Comparison of ENCODE assay signal across 9 cellular contexts in the genomic region with DNA sequence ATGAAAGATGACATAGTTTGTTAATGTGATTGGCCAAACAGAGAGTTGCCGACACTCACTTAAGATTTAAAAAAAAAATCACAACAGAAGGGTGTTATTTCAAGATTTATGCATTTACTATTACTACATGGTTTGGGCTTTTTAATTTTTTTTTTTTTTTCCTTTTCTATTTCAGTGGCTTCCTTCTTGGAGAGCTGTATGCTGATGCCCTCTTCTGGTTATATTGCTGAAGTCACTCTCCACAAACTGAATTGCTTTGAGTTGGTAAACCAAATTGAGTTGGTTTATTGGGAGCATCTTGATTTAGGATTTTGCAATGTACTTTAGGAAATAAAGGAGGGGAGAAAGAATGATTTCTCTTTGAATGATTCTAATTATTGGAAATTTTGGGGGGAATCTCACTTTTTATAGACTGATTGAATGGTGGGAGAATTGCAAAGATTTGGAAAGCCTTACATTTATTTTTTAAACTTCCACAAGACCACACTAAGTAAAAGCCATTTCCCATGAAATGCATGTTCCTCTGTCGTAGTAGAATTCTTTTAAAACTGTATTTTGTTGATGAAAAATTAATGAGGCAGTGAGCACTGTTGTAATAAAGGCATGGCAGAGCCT.
A peak's percentile ranks its signal among the peaks of the same experiment; 100 is the strongest.
DNase-seq lines count a peak whose midpoint lies in the region; ATAC-seq and TF ChIP-seq lines count a peak whose summit lies in the region.
"Had no signal": no experiment of that assay in that cellular context is flagged by ENCODE, and none has a peak within 500 bp of the region (broad histone marks: within the 10 kb centered on the region; RNA-seq: fewer than 3 reads in every experiment).

No MANE protein-coding gene starts in this region.

- no peaks in the 10 kb centered on the region for H3K79me2 ChIP-seq in Loucy (ENCODE audit: insufficient read depth, low read length)

- DNase-seq in ELR (ENCODE audit: low read depth) (peak; percentile 48), choroid plexus epithelial cell (ENCODE audit: low read depth) (peak; percentile 77), nephron progenitor cell (no peak), posterior vena cava (ENCODE audit: low spot score) (no peak)
- DNase-seq in activated naive CD4-positive, alpha-beta T cell treated with anti-CD3 and anti-CD28 coated beads for 36 hours, result no peak

- no peak overlapping the region for H3K27ac Mint-ChIP-seq in nephron progenitor cell
- H3K27ac Mint-ChIP-seq in activated naive CD4-positive, alpha-beta T cell treated with anti-CD3 and anti-CD28 coated beads for 36 hours, result no peak overlapping the region
- H3K27ac Mint-ChIP-seq: T-helper 1 cell treated with Interleukin-12 subunit alpha and Interleukin-12 subunit beta and Interleukin-4 antibody, amounts not matched to agents 30 μg/mL and 1 μg/mL, for 36 hours had no signal

- H3K36me3 ChIP-seq in Loucy (ENCODE audit: insufficient read depth, low read length), result no peaks in the 10 kb centered on the region

- no peaks in the 10 kb centered on the region for H3K36me3 Mint-ChIP-seq in nephron progenitor cell (ENCODE audit: low read depth)
- no peaks in the 10 kb centered on the region for H3K36me3 Mint-ChIP-seq in activated naive CD4-positive, alpha-beta T cell treated with anti-CD3 and anti-CD28 coated beads for 36 hours (ENCODE audit: low read depth)

- peaks cover 14% of the 10 kb centered on the region for H3K27me3 Mint-ChIP-seq in nephron progenitor cell (ENCODE audit: low read depth, poor library complexity)
- peaks cover 4% of the 10 kb centered on the region for H3K27me3 Mint-ChIP-seq in activated naive CD4-positive, alpha-beta T cell treated with anti-CD3 and anti-CD28 coated beads for 36 hours (ENCODE audit: low read depth)

- H3F3A ChIP-seq in Loucy (ENCODE audit: low read depth), result no peaks in the 10 kb centered on the region

- H3K4me1 Mint-ChIP-seq in nephron progenitor cell, result peaks cover 5% of the 10 kb centered on the region
- no peaks in the 10 kb centered on the region for H3K4me1 Mint-ChIP-seq in activated naive CD4-positive, alpha-beta T cell treated with anti-CD3 and anti-CD28 coated beads for 36 hours (ENCODE audit: low read depth)

- no peak overlapping the region for H3K4me2 ChIP-seq in Loucy (ENCODE audit: low read depth, low read length, poor library complexity, severe bottlenecking)

- H3K9me3 ChIP-seq in Loucy (ENCODE audit: insufficient read depth, low read depth, low read length), result no peaks in the 10 kb centered on the region

- intact Hi-C loops in activated naive CD4-positive, alpha-beta T cell treated with anti-CD3 and anti-CD28 coated beads for 36 hours (cut with micrococcal nuclease), result no loop called here
- intact Hi-C loops in posterior vena cava (cut with DNase I), result loop anchor here in 1 of 2 donors (10.0 kb wide), 1 partner anchor 225 kb away; no protein-coding TSS in a partner anchor

- H2AFZ ChIP-seq in Loucy (ENCODE audit: low read length), result no peak overlapping the region

- TF ChIP-seq CTCF in Loucy (conservative IDR thresholded peaks at IDR 0.05; ENCODE audit: low read length), result peak; percentile 59
- TF ChIP-seq CTCF in choroid plexus epithelial cell (conservative IDR thresholded peaks at IDR 0.05; ENCODE audit: low read depth, low read length), result peak; percentile 72
- peak; percentile 48 for TF ChIP-seq CTCF in nephron progenitor cell (IDR thresholded peaks at IDR 0.05)

- H3K9me3 Mint-ChIP-seq in nephron progenitor cell, result no peaks in the 10 kb centered on the region
- H3K9me3 Mint-ChIP-seq in activated naive CD4-positive, alpha-beta T cell treated with anti-CD3 and anti-CD28 coated beads for 36 hours, result no peaks in the 10 kb centered on the region
- H3K9me3 Mint-ChIP-seq: T-helper 1 cell treated with Interleukin-12 subunit alpha and Interleukin-12 subunit beta and Interleukin-4 antibody, amounts not matched to agents 30 μg/mL and 1 μg/mL, for 36 hours had no signal

- H3K4me3 Mint-ChIP-seq in nephron progenitor cell, result no peak overlapping the region
- no peak overlapping the region for H3K4me3 Mint-ChIP-seq in activated naive CD4-positive, alpha-beta T cell treated with anti-CD3 and anti-CD28 coated beads for 36 hours
- H3K4me3 Mint-ChIP-seq: T-helper 1 cell treated with Interleukin-12 subunit alpha and Interleukin-12 subunit beta and Interleukin-4 antibody, amounts not matched to agents 30 μg/mL and 1 μg/mL, for 36 hours had no signal

- ATAC-seq in HG02610 (IDR thresholded peaks at IDR 0.05; ENCODE audit: unreplicated experiment), result no peak
- ATAC-seq in HG02642 (IDR thresholded peaks at IDR 0.05; ENCODE audit: poor library complexity, unreplicated experiment), result no peak

- no peaks in the 10 kb centered on the region for H3K4me1 ChIP-seq in Loucy (ENCODE audit: insufficient read depth, low read length, poor library complexity, severe bottlenecking)

- H4K20me1 ChIP-seq in Loucy (ENCODE audit: insufficient read depth, low read length, poor library complexity, severe bottlenecking), result no peaks in the 10 kb centered on the region

- H3K9me2 ChIP-seq in Loucy (replicated peaks; ENCODE audit: low read depth, low read length), result no peaks in the 10 kb centered on the region

- H3K4me3 ChIP-seq in Loucy (ENCODE audit: low read length, poor library complexity, severe bottlenecking) (no peak overlapping the region), choroid plexus epithelial cell (ENCODE audit: low read depth, low read length) (no peak overlapping the region)

- CTCF ChIA-PET in activated naive CD4-positive, alpha-beta T cell treated with anti-CD3 and anti-CD28 coated beads for 36 hours (lab: Charles Lee), result interaction anchor here (0.6 to 1.5 kb wide), 3 partner anchors 70 to 229 kb away, joined by 3 to 4 read pairs (median 3); no protein-coding TSS in a partner anchor

- H3K27me3 ChIP-seq in Loucy (ENCODE audit: insufficient read depth, low read length, poor library complexity, severe bottlenecking), result no peaks in the 10 kb centered on the region

- H3K9ac ChIP-seq in Loucy (ENCODE audit: low read depth, low read length, poor library complexity, severe bottlenecking), result no peak overlapping the region

Comparison
In these comparisons a context has a peak if more than half of its experiments do, and no peak if none do; other contexts are left out.
1. DNase-seq: peak in ELR (single experiment) and choroid plexus epithelial cell (single experiment); none in nephron progenitor cell (single experiment), activated naive CD4-positive, alpha-beta T cell treated with anti-CD3 and anti-CD28 coated beads for 36 hours (single experiment) and posterior vena cava (single experiment).
2. Peak in every context shown above with its lines, with median percentiles within 50 percentile points of each other: CTCF ChIP-seq.